8 cellular contexts compared by ENCODE assay signal in the genomic region with DNA sequence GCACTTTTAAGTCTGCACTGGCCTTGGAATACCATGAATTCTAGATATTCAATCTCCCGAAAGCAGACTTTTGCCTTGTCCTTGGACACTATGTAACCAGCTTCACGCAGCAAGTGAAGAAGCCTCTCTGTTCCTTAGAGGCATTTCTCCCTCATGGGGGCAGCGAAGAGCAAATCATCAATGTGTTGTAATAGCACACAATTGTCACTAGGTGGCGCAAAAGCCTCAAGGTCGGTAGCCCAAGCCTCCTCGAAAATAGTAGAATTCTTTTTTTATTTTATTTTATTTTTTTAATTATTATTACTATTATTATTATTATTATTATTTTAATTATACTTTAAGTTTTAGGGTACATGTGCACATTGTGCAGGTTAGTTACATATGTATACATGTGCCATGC.
DNase-seq lines count a peak whose midpoint lies in the region; ATAC-seq, FAIRE-seq and TF ChIP-seq lines count a peak whose summit lies in the region.
"Not testable (repeated sequence)": the region's sequence is repeated elsewhere in the genome, so short reads cannot be mapped to it uniquely, and the experiment has no call there.

No MANE protein-coding gene starts in this region.

- ATAC-seq in GM21576 (IDR thresholded peaks at IDR 0.05; ENCODE audit: unreplicated experiment) (peak; percentile 63), memory B cell (ENCODE audit: low read depth) (peak; percentile 56)
- ATAC-seq in stimulated activated naive CD8-positive, alpha-beta T cell treated with anti-CD3 and anti-CD28 coated beads, Interleukin-15, amount 100 ng/mL, for 72 hours = peak; percentile 55

- H4K20me1 ChIP-seq in KMS-11 (ENCODE audit: insufficient read depth); endothelial cell of umbilical vein (replicated peaks; ENCODE audit: control insufficient read depth, extremely low read depth, insufficient read depth, low read length): not testable (repeated sequence)

- H3K9me3 ChIP-seq in endothelial cell of umbilical vein (replicated peaks; ENCODE audit: control insufficient read depth, insufficient read depth, low read length) = not testable (repeated sequence)

- H3K36me3 ChIP-seq in KMS-11 (ENCODE audit: insufficient read depth); endothelial cell of umbilical vein (ENCODE audit: control insufficient read depth in 2 of 2, extremely low read depth in 1 of 2, insufficient read depth in 2 of 2, low read length in 2 of 2): not testable (repeated sequence)

- not testable (repeated sequence) for H3K27ac Mint-ChIP-seq in memory B cell; stimulated activated naive CD8-positive, alpha-beta T cell treated with anti-CD3 and anti-CD28 coated beads, Interleukin-15, amount 100 ng/mL, for 72 hours

- not testable (repeated sequence) for H3K9me3 Mint-ChIP-seq in memory B cell; stimulated activated naive CD8-positive, alpha-beta T cell treated with anti-CD3 and anti-CD28 coated beads, Interleukin-15, amount 100 ng/mL, for 72 hours

- intact Hi-C loops in endothelial cell of umbilical vein (cut with micrococcal nuclease) = loop anchor here (1.0 kb wide), 1 partner anchor 95 kb away; no protein-coding TSS in a partner anchor

- POLR2A ChIA-PET in endothelial cell of umbilical vein (lab: Charles Lee) = not testable (repeated sequence)

- H3K27me3 Mint-ChIP-seq in memory B cell; stimulated activated naive CD8-positive, alpha-beta T cell treated with anti-CD3 and anti-CD28 coated beads, Interleukin-15, amount 100 ng/mL, for 72 hours: not testable (repeated sequence)

- not testable (repeated sequence) for TF ChIP-seq POLR2A in endothelial cell of umbilical vein (IDR thresholded peaks at IDR 0.05; ENCODE audit: low read depth, low read length)

- H2AFZ ChIP-seq in KMS-11 (ENCODE audit: low read depth); endothelial cell of umbilical vein (ENCODE audit: low read depth, low read length): not testable (repeated sequence)

- peak; percentile 74 for FAIRE-seq in endothelial cell of umbilical vein (lab: Jason Lieb, UNC)

- H3K4me3 Mint-ChIP-seq in memory B cell; stimulated activated naive CD8-positive, alpha-beta T cell treated with anti-CD3 and anti-CD28 coated beads, Interleukin-15, amount 100 ng/mL, for 72 hours: not testable (repeated sequence)

- not testable (repeated sequence) for BruUV-seq in endothelial cell of umbilical vein (replicated peaks; lab: Mats Ljungman, UMichigan)

- TF ChIP-seq CTCF in KMS-11 (conservative IDR thresholded peaks at IDR 0.05; ENCODE audit: low read depth, low read length) = peak; percentile 76
- peak; percentile 73 to 83 for TF ChIP-seq CTCF in endothelial cell of umbilical vein (IDR thresholded peaks at IDR 0.05; ENCODE audit: extremely low read depth in 1 of 2, insufficient read depth in 1 of 2, low read depth in 1 of 2, low read length in 2 of 2)

- H3K27me3 ChIP-seq in KMS-11 (ENCODE audit: insufficient read depth, low read depth); endothelial cell of umbilical vein (ENCODE audit: control insufficient read depth in 2 of 2, insufficient read depth in 2 of 2, low read length in 2 of 2): not testable (repeated sequence)

- H3K4me1 ChIP-seq in KMS-11 (ENCODE audit: low read depth, poor library complexity, severe bottlenecking); endothelial cell of umbilical vein (ENCODE audit: control insufficient read depth, extremely low read depth, insufficient read depth, low read length): not testable (repeated sequence)

- DNase-seq in DMS153 (lab: John Stamatoyannopoulos, UW) (peak; percentile 17), OCI-M1 (lab: John Stamatoyannopoulos, UW) (peak; percentile 89), activated T-cell treated with anti-CD3 and anti-CD28 coated beads for 4 hours (peak; percentile 14), endothelial cell of umbilical vein (ENCODE audit: low read depth, low spot score) (peak; percentile 55), memory B cell (ENCODE audit: low spot score in 2 of 2) (peak; percentile 46 to 53)
- peak; percentile 43 to 51 for DNase-seq in stimulated activated naive CD8-positive, alpha-beta T cell treated with anti-CD3 and anti-CD28 coated beads, Interleukin-15, amount 100 ng/mL, for 72 hours

- H3K9me1 ChIP-seq in endothelial cell of umbilical vein (replicated peaks; ENCODE audit: control insufficient read depth, extremely low read depth, insufficient read depth, low read length) = not testable (repeated sequence)

- H3K27ac ChIP-seq in KMS-11; endothelial cell of umbilical vein (ENCODE audit: insufficient read depth, low read depth, low read length): not testable (repeated sequence)

- dilution Hi-C loops in endothelial cell of umbilical vein (cut with MboI; ENCODE audit: extremely low pct_ligation_motif_present, low sequenced_read_pairs) = not testable (repeated sequence)

- not testable (repeated sequence) for H3K4me2 ChIP-seq in KMS-11; endothelial cell of umbilical vein (ENCODE audit: insufficient read depth, low read length)

- H3K79me2 ChIP-seq in KMS-11 (ENCODE audit: insufficient read depth, low read depth); endothelial cell of umbilical vein (ENCODE audit: control insufficient read depth, insufficient read depth, low read length): not testable (repeated sequence)

- H3K9ac ChIP-seq in KMS-11; endothelial cell of umbilical vein (replicated peaks; ENCODE audit: extremely low read depth, insufficient read depth, low read length): not testable (repeated sequence)

- not testable (repeated sequence) for H3K36me3 Mint-ChIP-seq in memory B cell

- CTCF ChIA-PET in endothelial cell of umbilical vein (lab: Charles Lee) = interaction anchor here (0.5 to 1.2 kb wide), 4 partner anchors 24 to 803 kb away, joined by 3 to 5 read pairs (median 3); no protein-coding TSS in a partner anchor

- not testable (repeated sequence) for H3K4me3 ChIP-seq in KMS-11 (IDR thresholded peaks at IDR 0.05; ENCODE audit: insufficient read depth, low read depth, low read length); endothelial cell of umbilical vein (replicated peaks in 1 of 3; ENCODE audit: insufficient read depth in 1 of 3, low read depth in 1 of 3, low read length in 3 of 3)

- H3K4me1 Mint-ChIP-seq in memory B cell = peaks cover 10% of the 10 kb centered on the region
- peaks cover 17% of the 10 kb centered on the region for H3K4me1 Mint-ChIP-seq in stimulated activated naive CD8-positive, alpha-beta T cell treated with anti-CD3 and anti-CD28 coated beads, Interleukin-15, amount 100 ng/mL, for 72 hours

Comparison
In these comparisons a context has a peak if more than half of its experiments do, and no peak if none do; other contexts are left out.
1. DNase-seq: peak in every context shown above with its lines; median percentile 89 in OCI-M1; 55 in endothelial cell of umbilical vein; 50 in memory B cell; 47 in stimulated activated naive CD8-positive, alpha-beta T cell treated with anti-CD3 and anti-CD28 coated beads, Interleukin-15, amount 100 ng/mL, for 72 hours; 17 in DMS153; 14 in activated T-cell treated with anti-CD3 and anti-CD28 coated beads for 4 hours.